Comparison of ENCODE assay signal across 16 cellular contexts in genomic region chr17:50493744-50494143, GRCh38. TPM values are rescaled to one million over a fixed set of nuclear protein-coding genes. Genes with fewer than 3 reads are reported as not detected.
DNase-seq lines count a peak whose midpoint lies in the region; ATAC-seq and TF ChIP-seq lines count a peak whose summit lies in the region.
"Had no signal": no experiment of that assay in that cellular context is flagged by ENCODE, and none has a peak within 500 bp of the region (broad histone marks: within the 10 kb centered on the region; RNA-seq: fewer than 3 reads in every experiment).

No MANE protein-coding gene starts in this region.

- no peak for TF ChIP-seq CTCF in endodermal cell (conservative IDR thresholded peaks at IDR 0.05)

- H3K36me3 Mint-ChIP-seq in endodermal cell (ENCODE audit: low read depth) = no peaks in the 10 kb centered on the region

- peak; percentile 51 for DNase-seq in DMS 273 (lab: John Stamatoyannopoulos, UW; ENCODE audit: unreplicated experiment)
- DNase-seq in DMS 273 treated with DMSO at 0.1 percent for 48 hours (lab: John Stamatoyannopoulos, UW) = no peak
- DNase-seq in endodermal cell = peak; percentile 42
- DNase-seq: 8988T, C1 segment of cervical spinal cord, DMS153, EL, NCI-H1105 treated with DMSO at 0.1 percent for 48 hours, NCI-H187, NCI-H2171, NCI-H446 treated with DMSO at 0.1 percent for 48 hours, NCI-H748 treated with DMSO at 0.1 percent for 48 hours, Right ventricle myocardium superior had no signal

- H3K27me3 ChIP-seq in endodermal cell (ENCODE audit: control insufficient read depth, insufficient read depth, low read length, poor library complexity, severe bottlenecking) = no peaks in the 10 kb centered on the region
- H3K27me3 ChIP-seq: Peyer's patch had no signal

- no peaks in the 10 kb centered on the region for H3K27me3 Mint-ChIP-seq in endodermal cell (ENCODE audit: insufficient read depth)

- no peak overlapping the region for H3K27ac ChIP-seq in endodermal cell (ENCODE audit: low read depth, low read length)
- H3K27ac ChIP-seq: Peyer's patch had no signal

- H3K9ac ChIP-seq in endodermal cell (ENCODE audit: extremely low read depth, low read length, poor library complexity, severe bottlenecking) = no peak overlapping the region

- WGBS in endodermal cell (ENCODE audit: insufficient coverage in 1 of 2, insufficient read length in 1 of 2), 2 experiments = 77% methylated on average over 3 of the region's 3 CpGs; no CpG with 5 or more reads in 1 of the 2 experiments

- ATAC-seq in GM21381 (IDR thresholded peaks at IDR 0.05; ENCODE audit: unreplicated experiment) = no peak

- H3K9me3 Mint-ChIP-seq in endodermal cell = no peaks in the 10 kb centered on the region

- H3K4me1 Mint-ChIP-seq in endodermal cell = no peaks in the 10 kb centered on the region

- no peak overlapping the region for H3K4me3 ChIP-seq in endodermal cell (ENCODE audit: low read length)
- H3K4me3 ChIP-seq: Peyer's patch had no signal

- no peaks in the 10 kb centered on the region for H3K9me3 ChIP-seq in endodermal cell (ENCODE audit: control insufficient read depth, low read length)
- H3K9me3 ChIP-seq: Peyer's patch had no signal

- H3K4me3 Mint-ChIP-seq in endodermal cell = no peak overlapping the region

- H3K4me1 ChIP-seq in endodermal cell (ENCODE audit: control insufficient read depth, insufficient read depth, low read length) = no peaks in the 10 kb centered on the region

- no peaks in the 10 kb centered on the region for H3K36me3 ChIP-seq in endodermal cell (ENCODE audit: control insufficient read depth, insufficient read depth, low read length)
- H3K36me3 ChIP-seq: Peyer's patch had no signal

- H3K27ac Mint-ChIP-seq in endodermal cell = no peak overlapping the region

RNA-seq across cellular contexts. Expression of gene MYCBPAP, which starts 14.5 kb away (rescaled TPM):
- total RNA-seq in endodermal cell = 1 to 10 TPM; 3.5 to 7.1 TPM
- 2.6 TPM for polyA plus RNA-seq in endodermal cell (2013, experiment 1 of 2)
- polyA plus RNA-seq in endodermal cell (2013, experiment 2 of 2) = 1.6 TPM
- total RNA-seq: H4 had no signal

RNA-seq across cellular contexts. Expression of gene RSAD1, which starts 15.1 kb away (rescaled TPM):
- total RNA-seq in endodermal cell = 10 to 100 TPM; 26.6 to 35.8 TPM
- 32.2 TPM for polyA plus RNA-seq in endodermal cell (2013, experiment 1 of 2)
- 25.3 TPM for polyA plus RNA-seq in endodermal cell (2013, experiment 2 of 2)

RNA-seq across cellular contexts. Expression of gene CHAD, which starts 25.1 kb away (rescaled TPM):
- under 1 TPM in 1 of 2 donors, not detected in 1; 0.15 TPM for total RNA-seq in endodermal cell
- polyA plus RNA-seq in endodermal cell (2013, experiment 1 of 2) = not detected
- polyA plus RNA-seq in endodermal cell (2013, experiment 2 of 2) = 0.17 TPM
- total RNA-seq: H4 had no signal

RNA-seq across cellular contexts. Expression of gene EPN3, which starts 38.8 kb away (rescaled TPM):
- total RNA-seq in endodermal cell = under 1 TPM in 1 of 2 donors, not detected in 1; 0.66 TPM
- 0.21 TPM for polyA plus RNA-seq in endodermal cell (2013, experiment 1 of 2)
- polyA plus RNA-seq in endodermal cell (2013, experiment 2 of 2) = not detected
- total RNA-seq: H4 had no signal

RNA-seq across cellular contexts. Expression of gene SPATA20, which starts 53.2 kb away (rescaled TPM):
- 10 to 100 TPM; 40.4 to 40.5 TPM for total RNA-seq in endodermal cell
- 22.2 TPM for polyA plus RNA-seq in endodermal cell (2013, experiment 1 of 2)
- 21.2 TPM for polyA plus RNA-seq in endodermal cell (2013, experiment 2 of 2)
